In genomic region chr5:15596936-15597335, GRCh38 we compare ENCODE assay signal across 28 cellular contexts.
"Had no signal": no experiment of that assay in that cellular context is flagged by ENCODE, and none has a peak within 500 bp of the region (broad histone marks: within the 10 kb centered on the region; RNA-seq: fewer than 3 reads in every experiment).

No MANE protein-coding gene starts in this region.

- H3K4me3 Mint-ChIP-seq: naive thymus-derived CD8-positive, alpha-beta T cell; natural killer cell treated with Interleukin-12 subunit alpha and Interleukin-12 subunit beta and Interleukin-15 and Interleukin-18, amount 100 ng/mL, for 72 hours; nephron progenitor cell; neural crest cell; stimulated activated memory B cell treated with anti-CD40 and anti-IgM and Interleukin-4, amounts not matched to agents 10 μg/mL and 1 μg/mL and 100 μg/mL, for 72 hours; stimulated activated naive CD8-positive, alpha-beta T cell treated with anti-CD3 and anti-CD28 coated beads, Interleukin-15, amount 100 ng/mL, for 72 hours had no signal

- H3K4me1 Mint-ChIP-seq: stimulated activated memory B cell treated with anti-CD40 and anti-IgM and Interleukin-4, amounts not matched to agents 10 μg/mL and 1 μg/mL and 100 μg/mL, for 72 hours; stimulated activated naive CD8-positive, alpha-beta T cell treated with anti-CD3 and anti-CD28 coated beads, Interleukin-15, amount 100 ng/mL, for 72 hours had no signal

- H3K36me3 Mint-ChIP-seq: naive thymus-derived CD8-positive, alpha-beta T cell; stimulated activated memory B cell treated with anti-CD40 and anti-IgM and Interleukin-4, amounts not matched to agents 10 μg/mL and 1 μg/mL and 100 μg/mL, for 72 hours had no signal

- H3K4me3 ChIP-seq: pancreas, prostate gland, right lobe of liver, sigmoid colon, suprapubic skin, testis, tibial artery, upper lobe of left lung, vagina had no signal

- DNase-seq: naive thymus-derived CD8-positive, alpha-beta T cell; nephron progenitor cell; nucleus accumbens; pancreas; right cardiac atrium; right lobe of liver; sigmoid colon; small intestine; stimulated activated CD4-positive, alpha-beta T cell treated with anti-CD3 and anti-CD28 coated beads, Interleukin-15, amount 100 ng/mL, for 24 hours; stimulated activated CD4-positive, alpha-beta T cell treated with anti-CD3 and anti-CD28 coated beads, Interleukin-2, amount 100 ng/mL, for 24 hours; stimulated activated CD4-positive, alpha-beta T cell treated with anti-CD3 and anti-CD28 coated beads, Interleukin-4, amount 100 ng/mL, for 1 hour; stimulated activated CD4-positive, alpha-beta T cell treated with anti-CD3 and anti-CD28 coated beads, Interleukin-4, amount 100 ng/mL, for 4 hours; stimulated activated CD8-positive, alpha-beta memory T cell treated with anti-CD3 and anti-CD28 coated beads, Interleukin-4, amount 100 ng/mL, for 48 hours; stimulated activated naive CD4-positive, alpha-beta T cell; stimulated activated naive CD8-positive, alpha-beta T cell treated with anti-CD3 and anti-CD28 coated beads, Interleukin-15, amount 100 ng/mL, for 72 hours; stimulated activated naive CD8-positive, alpha-beta T cell treated with anti-CD3 and anti-CD28 coated beads, Interleukin-15, Interleukin-2, amounts not matched to agents 100 U/mL and 50 U/mL, for 24 hours; substantia nigra; testis; tibial artery; upper lobe of left lung had no signal

- H3K27me3 ChIP-seq: neutrophil, pancreas, right lobe of liver, sigmoid colon, suprapubic skin, testis, tibial artery, upper lobe of left lung, vagina had no signal

- H3K36me3 ChIP-seq: neutrophil, pancreas, prostate gland, right lobe of liver, sigmoid colon, suprapubic skin, tibial artery, upper lobe of left lung, vagina had no signal

- H3K4me1 ChIP-seq: pancreas, prostate gland, right lobe of liver, suprapubic skin, testis, upper lobe of left lung, vagina had no signal

- H3K27ac ChIP-seq: neutrophil, pancreas, prostate gland, right lobe of liver, sigmoid colon, suprapubic skin, testis, tibial artery, upper lobe of left lung, vagina had no signal

- ATAC-seq: naive thymus-derived CD8-positive, alpha-beta T cell; natural killer cell treated with Interleukin-12 subunit alpha and Interleukin-12 subunit beta and Interleukin-15 and Interleukin-18, amount 100 ng/mL, for 72 hours; pancreas; right cardiac atrium; right lobe of liver; stimulated activated memory B cell treated with anti-CD40 and anti-IgM and Interleukin-4, amounts not matched to agents 10 μg/mL and 1 μg/mL and 100 μg/mL, for 72 hours; stimulated activated naive CD8-positive, alpha-beta T cell treated with anti-CD3 and anti-CD28 coated beads, Interleukin-15, amount 100 ng/mL, for 72 hours; stimulated activated naive CD8-positive, alpha-beta T cell treated with anti-CD3 and anti-CD28 coated beads, Interleukin-15, Interleukin-2, amounts not matched to agents 100 U/mL and 50 U/mL, for 24 hours had no signal

- H3K27me3 Mint-ChIP-seq: natural killer cell treated with Interleukin-12 subunit alpha and Interleukin-12 subunit beta and Interleukin-15 and Interleukin-18, amount 100 ng/mL, for 72 hours; stimulated activated memory B cell treated with anti-CD40 and anti-IgM and Interleukin-4, amounts not matched to agents 10 μg/mL and 1 μg/mL and 100 μg/mL, for 72 hours; stimulated activated naive CD8-positive, alpha-beta T cell treated with anti-CD3 and anti-CD28 coated beads, Interleukin-15, amount 100 ng/mL, for 72 hours had no signal

- H3K9me3 ChIP-seq: neutrophil, pancreas, prostate gland, right lobe of liver, sigmoid colon, suprapubic skin, testis, tibial artery, upper lobe of left lung, vagina had no signal

- H3K27ac Mint-ChIP-seq: naive thymus-derived CD8-positive, alpha-beta T cell; natural killer cell treated with Interleukin-12 subunit alpha and Interleukin-12 subunit beta and Interleukin-15 and Interleukin-18, amount 100 ng/mL, for 72 hours; nephron progenitor cell; stimulated activated memory B cell treated with anti-CD40 and anti-IgM and Interleukin-4, amounts not matched to agents 10 μg/mL and 1 μg/mL and 100 μg/mL, for 72 hours; stimulated activated naive CD8-positive, alpha-beta T cell treated with anti-CD3 and anti-CD28 coated beads, Interleukin-15, amount 100 ng/mL, for 72 hours had no signal

- H3K9me3 Mint-ChIP-seq: nephron progenitor cell, neural crest cell had no signal

- FAIRE-seq: pancreas, small intestine, urothelium cell line had no signal
